ENCODE assay signal across 11 cellular contexts in genomic region chr3:19539488-19540395, GRCh38.
DNase-seq lines count a peak whose midpoint lies in the region; ATAC-seq, FAIRE-seq and TF ChIP-seq lines count a peak whose summit lies in the region.
"Had no signal": no experiment of that assay in that cellular context is flagged by ENCODE, and none has a peak within 500 bp of the region (broad histone marks: within the 10 kb centered on the region; RNA-seq: fewer than 3 reads in every experiment).

No MANE protein-coding gene starts in this region.

- no peaks in the 10 kb centered on the region for H3K36me3 Mint-ChIP-seq in endothelial cell (ENCODE audit: low read depth, unreplicated experiment)
- H3K36me3 Mint-ChIP-seq in CD4-positive, alpha-beta T cell (ENCODE audit: low read depth): no peaks in the 10 kb centered on the region
- no peaks in the 10 kb centered on the region for H3K36me3 Mint-ChIP-seq in CD8-positive, alpha-beta T cell

- H3K9me3 ChIP-seq in esophagus squamous epithelium: no peaks in the 10 kb centered on the region
- H3K9me3 ChIP-seq in CD4-positive, alpha-beta T cell (ENCODE audit: control insufficient read depth, low read length): no peaks in the 10 kb centered on the region
- H3K9me3 ChIP-seq in CD8-positive, alpha-beta T cell (ENCODE audit: low read length): no peaks in the 10 kb centered on the region
- H3K9me3 ChIP-seq: neutrophil had no signal

- ATAC-seq in GM18858 (IDR thresholded peaks at IDR 0.05; ENCODE audit: unreplicated experiment) (peak; percentile 69), GM21717 (IDR thresholded peaks at IDR 0.05; ENCODE audit: unreplicated experiment) (peak; percentile 82), HG03432 (IDR thresholded peaks at IDR 0.05; ENCODE audit: unreplicated experiment) (peak; percentile 69)
- no peak for ATAC-seq in CD4-positive, alpha-beta T cell (ENCODE audit: poor library complexity)
- no peak for ATAC-seq in CD8-positive, alpha-beta T cell

- H3K27ac ChIP-seq in esophagus squamous epithelium: no peak overlapping the region
- no peak overlapping the region for H3K27ac ChIP-seq in CD4-positive, alpha-beta T cell (ENCODE audit: low read depth, low read length)
- no peak overlapping the region for H3K27ac ChIP-seq in CD8-positive, alpha-beta T cell (ENCODE audit: low read depth, low read length)
- H3K27ac ChIP-seq: neutrophil had no signal

- no peak for TF ChIP-seq CTCF in endothelial cell (IDR thresholded peaks at IDR 0.05; ENCODE audit: unreplicated experiment)
- no peak for TF ChIP-seq CTCF in esophagus squamous epithelium (IDR thresholded peaks at IDR 0.05)
- TF ChIP-seq CTCF in CD4-positive, alpha-beta T cell (IDR thresholded peaks at IDR 0.05): no peak
- TF ChIP-seq CTCF in CD8-positive, alpha-beta T cell (IDR thresholded peaks at IDR 0.05): no peak

- peak overlapping the region; percentile 45 for H3K27ac Mint-ChIP-seq in endothelial cell (ENCODE audit: unreplicated experiment)
- H3K27ac Mint-ChIP-seq in CD4-positive, alpha-beta T cell: no peak overlapping the region
- no peak overlapping the region for H3K27ac Mint-ChIP-seq in CD8-positive, alpha-beta T cell
- H3K27ac Mint-ChIP-seq: dendritic cell treated with granulocyte-macrophage colony-stimulating factor and Interleukin-4, amounts not matched to agents 40 ng/mL and 50 ng/mL, for 4 days had no signal

- H3K9me3 Mint-ChIP-seq in endothelial cell (ENCODE audit: unreplicated experiment): no peaks in the 10 kb centered on the region
- H3K9me3 Mint-ChIP-seq in CD4-positive, alpha-beta T cell: peaks cover 2% of the 10 kb centered on the region
- no peaks in the 10 kb centered on the region for H3K9me3 Mint-ChIP-seq in CD8-positive, alpha-beta T cell
- H3K9me3 Mint-ChIP-seq: dendritic cell treated with granulocyte-macrophage colony-stimulating factor and Interleukin-4, amounts not matched to agents 40 ng/mL and 50 ng/mL, for 4 days had no signal

- CTCF ChIA-PET in CD4-positive, alpha-beta T cell (lab: Charles Lee): no interaction called here
- CTCF ChIA-PET in CD8-positive, alpha-beta T cell (lab: Charles Lee): no interaction called here

- no peak overlapping the region for H3K4me3 ChIP-seq in esophagus squamous epithelium
- H3K4me3 ChIP-seq in CD8-positive, alpha-beta T cell (ENCODE audit: low read depth, low read length): no peak overlapping the region

- H3K4me1 ChIP-seq in esophagus squamous epithelium: no peaks in the 10 kb centered on the region
- no peaks in the 10 kb centered on the region for H3K4me1 ChIP-seq in CD8-positive, alpha-beta T cell (ENCODE audit: insufficient read depth, low read length)

- no peaks in the 10 kb centered on the region for H3K27me3 Mint-ChIP-seq in endothelial cell (ENCODE audit: unreplicated experiment)
- H3K27me3 Mint-ChIP-seq in CD4-positive, alpha-beta T cell: no peaks in the 10 kb centered on the region
- H3K27me3 Mint-ChIP-seq in CD8-positive, alpha-beta T cell (ENCODE audit: low read depth): no peaks in the 10 kb centered on the region
- H3K27me3 Mint-ChIP-seq: dendritic cell treated with granulocyte-macrophage colony-stimulating factor and Interleukin-4, amounts not matched to agents 40 ng/mL and 50 ng/mL, for 4 days had no signal

- DNase-seq in endothelial cell (ENCODE audit: low spot score) (no peak), esophagus squamous epithelium (lab: John Stamatoyannopoulos, UW) (no peak), H54 (ENCODE audit: insufficient read length, low spot score) (no peak)
- no peak for DNase-seq in CD4-positive, alpha-beta T cell
- DNase-seq in CD8-positive, alpha-beta T cell: no peak
- DNase-seq: DMS79 had no signal

- TF ChIP-seq POLR2A in esophagus squamous epithelium (IDR thresholded peaks at IDR 0.05) (no peak), H54 (IDR thresholded peaks at IDR 0.05; ENCODE audit: low read depth, low read length) (no peak)

- peaks cover 11% of the 10 kb centered on the region for H3K4me1 Mint-ChIP-seq in endothelial cell (ENCODE audit: unreplicated experiment)
- H3K4me1 Mint-ChIP-seq in CD4-positive, alpha-beta T cell (ENCODE audit: low read depth): no peaks in the 10 kb centered on the region
- H3K4me1 Mint-ChIP-seq in CD8-positive, alpha-beta T cell (ENCODE audit: low read depth): no peaks in the 10 kb centered on the region

- H3K4me3 Mint-ChIP-seq in endothelial cell (ENCODE audit: unreplicated experiment): no peak overlapping the region
- no peak overlapping the region for H3K4me3 Mint-ChIP-seq in CD4-positive, alpha-beta T cell
- H3K4me3 Mint-ChIP-seq in CD8-positive, alpha-beta T cell: no peak overlapping the region
- H3K4me3 Mint-ChIP-seq: dendritic cell treated with granulocyte-macrophage colony-stimulating factor and Interleukin-4, amounts not matched to agents 40 ng/mL and 50 ng/mL, for 4 days had no signal

- H3K27me3 ChIP-seq in esophagus squamous epithelium: no peaks in the 10 kb centered on the region
- H3K27me3 ChIP-seq in CD4-positive, alpha-beta T cell (ENCODE audit: control insufficient read depth, insufficient read depth, low read length): no peaks in the 10 kb centered on the region
- H3K27me3 ChIP-seq in CD8-positive, alpha-beta T cell (ENCODE audit: insufficient read depth, low read length): no peaks in the 10 kb centered on the region
- H3K27me3 ChIP-seq: neutrophil had no signal

- 24 to 31% methylated on average over 2 of the region's 2 CpGs for WGBS in esophagus squamous epithelium, 2 donors

- POLR2A ChIA-PET in CD4-positive, alpha-beta T cell (lab: Charles Lee): no interaction called here
- POLR2A ChIA-PET in CD8-positive, alpha-beta T cell (lab: Charles Lee): no interaction called here

- intact Hi-C loops in esophagus squamous epithelium (cut with DNase I): no loop called here
- intact Hi-C loops in CD4-positive, alpha-beta T cell (cut with DNase I, micrococcal nuclease): loop anchor here in 1 of 2 experiments (5.0 kb wide), 1 partner anchor 472 kb away; no protein-coding TSS in a partner anchor
- intact Hi-C loops in CD8-positive, alpha-beta T cell (cut with DNase I, micrococcal nuclease): no loop called here

- FAIRE-seq in H54 (lab: Jason Lieb, UNC): no peak

- no peaks in the 10 kb centered on the region for H3K36me3 ChIP-seq in esophagus squamous epithelium
- no peaks in the 10 kb centered on the region for H3K36me3 ChIP-seq in CD8-positive, alpha-beta T cell (ENCODE audit: insufficient read depth, low read length)
- H3K36me3 ChIP-seq: neutrophil had no signal

Comparison
In these comparisons a context has a peak if more than half of its experiments do, and no peak if none do; other contexts are left out.
1. ATAC-seq: peak in GM18858 (single experiment), GM21717 (single experiment) and HG03432 (single experiment); none in CD4-positive, alpha-beta T cell (single experiment) and CD8-positive, alpha-beta T cell (single experiment).